32 cellular contexts compared by ENCODE assay signal in the genomic region with DNA sequence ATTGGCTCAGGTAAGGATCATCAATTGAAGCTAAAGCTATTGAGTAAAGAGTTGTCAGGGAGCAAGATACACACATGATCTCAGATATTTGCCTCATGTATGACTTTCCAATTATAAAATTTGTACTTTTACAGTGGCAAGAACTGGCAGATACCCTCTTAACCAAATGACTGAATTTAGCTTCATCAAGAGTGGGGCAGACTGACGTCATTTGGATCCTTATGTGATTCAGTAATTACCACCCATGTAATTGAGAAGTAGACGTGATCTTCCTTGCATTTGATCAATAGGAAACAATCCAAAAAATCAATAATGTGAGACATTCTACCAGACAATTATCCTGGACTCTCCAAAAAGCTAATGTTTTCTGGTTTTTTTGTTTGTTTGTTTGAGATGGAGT. TPM values are rescaled to one million over a fixed set of nuclear protein-coding genes. Genes with fewer than 3 reads are reported as not detected.
"Had no signal": no experiment of that assay in that cellular context is flagged by ENCODE, and none has a peak within 500 bp of the region (broad histone marks: within the 10 kb centered on the region; RNA-seq: fewer than 3 reads in every experiment).

No MANE protein-coding gene starts in this region.

- H3K27ac ChIP-seq: stomach, suprapubic skin, testis, thoracic aorta, thyroid gland, tibial artery, tibial nerve, transverse colon, upper lobe of left lung, upper lobe of right lung, uterus, vagina had no signal

- FAIRE-seq: urothelium cell line had no signal

- H3K36me3 ChIP-seq: stomach, suprapubic skin, thoracic aorta, thyroid gland, tibial artery, tibial nerve, transverse colon, upper lobe of left lung, upper lobe of right lung, uterus, vagina had no signal

- ATAC-seq: stimulated activated effector memory CD8-positive, alpha-beta T cell treated with anti-CD3 and anti-CD28 coated beads, Interleukin-12 subunit alpha, Interleukin-12 subunit beta, amount 100 ng/mL, for 72 hours; stimulated activated memory B cell treated with anti-CD40 and anti-IgM and Interleukin-4, amounts not matched to agents 10 μg/mL and 1 μg/mL and 100 μg/mL, for 72 hours; stimulated activated naive B cell treated with anti-CD40 and anti-IgM and Interleukin-4, amounts not matched to agents 10 μg/mL and 1 μg/mL and 100 μg/mL, for 72 hours; stimulated activated naive CD8-positive, alpha-beta T cell treated with anti-CD3 and anti-CD28 coated beads, Interleukin-15, amount 100 ng/mL, for 72 hours; stimulated activated naive CD8-positive, alpha-beta T cell treated with anti-CD3 and anti-CD28 coated beads, Interleukin-15, Interleukin-2, amounts not matched to agents 100 U/mL and 50 U/mL, for 24 hours; upper lobe of right lung had no signal

- H3K9me3 ChIP-seq: stomach, suprapubic skin, testis, thoracic aorta, thyroid gland, tibial artery, tibial nerve, transverse colon, upper lobe of left lung, upper lobe of right lung, uterus, vagina had no signal

- H3K4me1 ChIP-seq: stomach, suprapubic skin, testis, thyroid gland, tibial artery, transverse colon, upper lobe of left lung, upper lobe of right lung, uterus, vagina had no signal

- H3K4me3 ChIP-seq: stomach, suprapubic skin, testis, thoracic aorta, thyroid gland, tibial artery, tibial nerve, transverse colon, upper lobe of left lung, upper lobe of right lung, uterus, vagina had no signal

- H3K27me3 ChIP-seq: stomach, suprapubic skin, testis, thyroid gland, tibial artery, tibial nerve, transverse colon, upper lobe of left lung, upper lobe of right lung, uterus, vagina had no signal

- DNase-seq: stimulated activated CD4-positive, alpha-beta T cell treated with anti-CD3 and anti-CD28 coated beads, Interleukin-2, amount 100 ng/mL, for 48 hours; stimulated activated CD4-positive, alpha-beta T cell treated with anti-CD3 and anti-CD28 coated beads, Interleukin-4, amount 100 ng/mL, for 1 hour; stimulated activated CD4-positive, alpha-beta T cell treated with anti-CD3 and anti-CD28 coated beads, Interleukin-4, amount 100 ng/mL, for 24 hours; stimulated activated CD4-positive, alpha-beta T cell treated with anti-CD3 and anti-CD28 coated beads, Interleukin-4, amount 100 ng/mL, for 4 hours; stimulated activated CD8-positive, alpha-beta memory T cell treated with anti-CD3 and anti-CD28 coated beads, Interleukin-4, amount 100 ng/mL, for 48 hours; stimulated activated naive B cell treated with anti-CD40 and anti-IgM and Interleukin-4, amounts not matched to agents 10 μg/mL and 1 μg/mL and 100 μg/mL, for 72 hours; stimulated activated naive CD4-positive, alpha-beta T cell; stimulated activated naive CD4-positive, alpha-beta T cell treated with Interleukin-2 at 50 U/mL for 16 hours; stimulated activated naive CD8-positive, alpha-beta T cell treated with anti-CD3 and anti-CD28 coated beads, Interleukin-15, amount 100 ng/mL, for 72 hours; stimulated activated naive CD8-positive, alpha-beta T cell treated with anti-CD3 and anti-CD28 coated beads, Interleukin-15, Interleukin-2, amounts not matched to agents 100 U/mL and 50 U/mL, for 24 hours; stomach; substantia nigra; testis; thyroid gland; tibial artery; transverse colon; trophoblast cell; upper lobe of left lung; upper lobe of right lung; uterus had no signal

RNA-seq across cellular contexts. Expression of a gene that starts 8.9 kb away (rescaled TPM):
- total RNA-seq: stomach, subcutaneous adipose tissue, suprapubic skin, temporal lobe, thoracic aorta, thyroid gland, tibial nerve, transverse colon, upper lobe of left lung, upper lobe of right lung, ureter, urinary bladder, uterus, vagina had no signal
- polyA plus RNA-seq: stomach, thymus, urinary bladder had no signal
